28 cellular contexts compared by ENCODE assay signal in genomic region chr2:29640360-29640759, GRCh38.
"Had no signal": no experiment of that assay in that cellular context is flagged by ENCODE, and none has a peak within 500 bp of the region (broad histone marks: within the 10 kb centered on the region; RNA-seq: fewer than 3 reads in every experiment).

No MANE protein-coding gene starts in this region.

- H3K36me3 Mint-ChIP-seq: activated naive CD8-positive, alpha-beta T cell; brain had no signal

- H3K27ac ChIP-seq: SJCRH30, VCaP had no signal

- H3K4me3 Mint-ChIP-seq: activated CD4-positive, alpha-beta memory T cell treated with anti-CD3 and anti-CD28 coated beads, Interleukin-2, amount 10 ng/mL, durations not matched to agents 7 days and 5 days; activated CD4-positive, alpha-beta T cell treated with anti-CD3 and anti-CD28 coated beads, Interleukin-2, amount 10 ng/mL, durations not matched to agents 7 days and 5 days; activated naive CD4-positive, alpha-beta T cell treated with anti-CD3 and anti-CD28 coated beads for 36 hours; activated naive CD8-positive, alpha-beta T cell; activated T-helper 17 cell treated with anti-CD3 and anti-CD28 coated beads, Interleukin-2, amount 50 U/mL, for 72 hours; brain had no signal

- H3K4me3 ChIP-seq: MG63, SJCRH30 had no signal

- H3K9me3 Mint-ChIP-seq: activated CD4-positive, alpha-beta memory T cell treated with anti-CD3 and anti-CD28 coated beads, Interleukin-2, amount 10 ng/mL, durations not matched to agents 7 days and 5 days; activated CD4-positive, alpha-beta T cell treated with anti-CD3 and anti-CD28 coated beads, Interleukin-2, amount 10 ng/mL, durations not matched to agents 7 days and 5 days; activated naive CD4-positive, alpha-beta T cell treated with anti-CD3 and anti-CD28 coated beads for 36 hours; activated T-helper 17 cell treated with anti-CD3 and anti-CD28 coated beads, Interleukin-2, amount 50 U/mL, for 72 hours had no signal

- FAIRE-seq: astrocyte had no signal

- H3K27me3 ChIP-seq: MG63, SJCRH30 had no signal

- H3K36me3 ChIP-seq: MG63 had no signal

- H3K4me1 Mint-ChIP-seq: activated CD4-positive, alpha-beta memory T cell treated with anti-CD3 and anti-CD28 coated beads, Interleukin-2, amount 10 ng/mL, durations not matched to agents 7 days and 5 days; activated CD4-positive, alpha-beta T cell treated with anti-CD3 and anti-CD28 coated beads, Interleukin-2, amount 10 ng/mL, durations not matched to agents 7 days and 5 days; activated T-helper 17 cell treated with anti-CD3 and anti-CD28 coated beads, Interleukin-2, amount 50 U/mL, for 72 hours had no signal

- H3K27me3 Mint-ChIP-seq: brain had no signal

- DNase-seq: activated CD4-positive, alpha-beta memory T cell treated with anti-CD3 and anti-CD28 coated beads, Interleukin-2, amount 10 ng/mL, durations not matched to agents 7 days and 5 days; activated CD4-positive, alpha-beta T cell treated with anti-CD3 and anti-CD28 coated beads, Interleukin-2, amount 10 ng/mL, durations not matched to agents 7 days and 5 days; activated CD4-positive, CD25-positive, alpha-beta regulatory T cell; activated gamma-delta T cell; activated naive CD4-positive, alpha-beta T cell treated with anti-CD3 and anti-CD28 coated beads for 36 hours; activated T-cell treated with anti-CD3 and anti-CD28 coated beads for 4 hours; activated T-cell treated with anti-CD3 and anti-CD28 coated beads, Interleukin-2, amount 50 U/mL, for 48 hours; amygdala; MG63; MV-4-11; NCI-H1092 treated with DMSO at 0.1 percent for 48 hours; NCI-H1417 treated with DMSO at 0.1 percent for 48 hours; NCI-H1694; NCI-H2029; NCI-H2107; NCI-H2171 treated with DMSO at 0.1 percent for 48 hours; NCI-H345; NCI-H510A; NCI-H526 treated with DMSO at 0.1 percent for 48 hours; Right ventricle myocardium superior; SJCRH30; SK-N-SH; T-helper 1 cell had no signal

- H3K9me3 ChIP-seq: MG63, SK-N-SH had no signal

- H3K27ac Mint-ChIP-seq: activated CD4-positive, alpha-beta memory T cell treated with anti-CD3 and anti-CD28 coated beads, Interleukin-2, amount 10 ng/mL, durations not matched to agents 7 days and 5 days; activated CD4-positive, alpha-beta T cell treated with anti-CD3 and anti-CD28 coated beads, Interleukin-2, amount 10 ng/mL, durations not matched to agents 7 days and 5 days; activated naive CD4-positive, alpha-beta T cell treated with anti-CD3 and anti-CD28 coated beads for 36 hours; activated naive CD8-positive, alpha-beta T cell; activated T-helper 17 cell treated with anti-CD3 and anti-CD28 coated beads, Interleukin-2, amount 50 U/mL, for 72 hours had no signal
